In the genomic region with DNA sequence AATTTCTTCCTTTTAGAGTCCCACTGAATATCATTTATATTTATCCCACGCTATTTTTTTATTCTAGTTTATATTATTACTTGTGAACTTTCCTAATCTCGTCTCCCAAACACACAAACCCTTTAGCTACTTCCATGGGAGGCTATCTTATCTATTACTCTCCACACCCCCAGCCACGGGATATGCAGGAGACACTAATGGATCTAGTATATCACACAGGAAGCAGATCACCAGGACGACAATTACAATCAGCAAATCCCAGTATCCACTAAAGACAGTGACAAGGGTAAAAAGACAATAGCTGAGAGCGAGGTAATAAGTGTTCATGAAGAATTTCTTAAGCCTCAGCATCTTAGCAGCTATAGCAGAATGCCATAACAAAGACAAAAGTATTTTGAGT, we compare ENCODE assay signal across 1 cellular context.
TF ChIP-seq lines count a peak whose summit lies in the region.

No MANE protein-coding gene starts in this region.

TF ChIP-seq in K562, 482 proteins besides CTCF, POLR2A, EP300 and RAD21 (continued from another document and continues in another):
- TF ChIP-seq, protein P1, sequence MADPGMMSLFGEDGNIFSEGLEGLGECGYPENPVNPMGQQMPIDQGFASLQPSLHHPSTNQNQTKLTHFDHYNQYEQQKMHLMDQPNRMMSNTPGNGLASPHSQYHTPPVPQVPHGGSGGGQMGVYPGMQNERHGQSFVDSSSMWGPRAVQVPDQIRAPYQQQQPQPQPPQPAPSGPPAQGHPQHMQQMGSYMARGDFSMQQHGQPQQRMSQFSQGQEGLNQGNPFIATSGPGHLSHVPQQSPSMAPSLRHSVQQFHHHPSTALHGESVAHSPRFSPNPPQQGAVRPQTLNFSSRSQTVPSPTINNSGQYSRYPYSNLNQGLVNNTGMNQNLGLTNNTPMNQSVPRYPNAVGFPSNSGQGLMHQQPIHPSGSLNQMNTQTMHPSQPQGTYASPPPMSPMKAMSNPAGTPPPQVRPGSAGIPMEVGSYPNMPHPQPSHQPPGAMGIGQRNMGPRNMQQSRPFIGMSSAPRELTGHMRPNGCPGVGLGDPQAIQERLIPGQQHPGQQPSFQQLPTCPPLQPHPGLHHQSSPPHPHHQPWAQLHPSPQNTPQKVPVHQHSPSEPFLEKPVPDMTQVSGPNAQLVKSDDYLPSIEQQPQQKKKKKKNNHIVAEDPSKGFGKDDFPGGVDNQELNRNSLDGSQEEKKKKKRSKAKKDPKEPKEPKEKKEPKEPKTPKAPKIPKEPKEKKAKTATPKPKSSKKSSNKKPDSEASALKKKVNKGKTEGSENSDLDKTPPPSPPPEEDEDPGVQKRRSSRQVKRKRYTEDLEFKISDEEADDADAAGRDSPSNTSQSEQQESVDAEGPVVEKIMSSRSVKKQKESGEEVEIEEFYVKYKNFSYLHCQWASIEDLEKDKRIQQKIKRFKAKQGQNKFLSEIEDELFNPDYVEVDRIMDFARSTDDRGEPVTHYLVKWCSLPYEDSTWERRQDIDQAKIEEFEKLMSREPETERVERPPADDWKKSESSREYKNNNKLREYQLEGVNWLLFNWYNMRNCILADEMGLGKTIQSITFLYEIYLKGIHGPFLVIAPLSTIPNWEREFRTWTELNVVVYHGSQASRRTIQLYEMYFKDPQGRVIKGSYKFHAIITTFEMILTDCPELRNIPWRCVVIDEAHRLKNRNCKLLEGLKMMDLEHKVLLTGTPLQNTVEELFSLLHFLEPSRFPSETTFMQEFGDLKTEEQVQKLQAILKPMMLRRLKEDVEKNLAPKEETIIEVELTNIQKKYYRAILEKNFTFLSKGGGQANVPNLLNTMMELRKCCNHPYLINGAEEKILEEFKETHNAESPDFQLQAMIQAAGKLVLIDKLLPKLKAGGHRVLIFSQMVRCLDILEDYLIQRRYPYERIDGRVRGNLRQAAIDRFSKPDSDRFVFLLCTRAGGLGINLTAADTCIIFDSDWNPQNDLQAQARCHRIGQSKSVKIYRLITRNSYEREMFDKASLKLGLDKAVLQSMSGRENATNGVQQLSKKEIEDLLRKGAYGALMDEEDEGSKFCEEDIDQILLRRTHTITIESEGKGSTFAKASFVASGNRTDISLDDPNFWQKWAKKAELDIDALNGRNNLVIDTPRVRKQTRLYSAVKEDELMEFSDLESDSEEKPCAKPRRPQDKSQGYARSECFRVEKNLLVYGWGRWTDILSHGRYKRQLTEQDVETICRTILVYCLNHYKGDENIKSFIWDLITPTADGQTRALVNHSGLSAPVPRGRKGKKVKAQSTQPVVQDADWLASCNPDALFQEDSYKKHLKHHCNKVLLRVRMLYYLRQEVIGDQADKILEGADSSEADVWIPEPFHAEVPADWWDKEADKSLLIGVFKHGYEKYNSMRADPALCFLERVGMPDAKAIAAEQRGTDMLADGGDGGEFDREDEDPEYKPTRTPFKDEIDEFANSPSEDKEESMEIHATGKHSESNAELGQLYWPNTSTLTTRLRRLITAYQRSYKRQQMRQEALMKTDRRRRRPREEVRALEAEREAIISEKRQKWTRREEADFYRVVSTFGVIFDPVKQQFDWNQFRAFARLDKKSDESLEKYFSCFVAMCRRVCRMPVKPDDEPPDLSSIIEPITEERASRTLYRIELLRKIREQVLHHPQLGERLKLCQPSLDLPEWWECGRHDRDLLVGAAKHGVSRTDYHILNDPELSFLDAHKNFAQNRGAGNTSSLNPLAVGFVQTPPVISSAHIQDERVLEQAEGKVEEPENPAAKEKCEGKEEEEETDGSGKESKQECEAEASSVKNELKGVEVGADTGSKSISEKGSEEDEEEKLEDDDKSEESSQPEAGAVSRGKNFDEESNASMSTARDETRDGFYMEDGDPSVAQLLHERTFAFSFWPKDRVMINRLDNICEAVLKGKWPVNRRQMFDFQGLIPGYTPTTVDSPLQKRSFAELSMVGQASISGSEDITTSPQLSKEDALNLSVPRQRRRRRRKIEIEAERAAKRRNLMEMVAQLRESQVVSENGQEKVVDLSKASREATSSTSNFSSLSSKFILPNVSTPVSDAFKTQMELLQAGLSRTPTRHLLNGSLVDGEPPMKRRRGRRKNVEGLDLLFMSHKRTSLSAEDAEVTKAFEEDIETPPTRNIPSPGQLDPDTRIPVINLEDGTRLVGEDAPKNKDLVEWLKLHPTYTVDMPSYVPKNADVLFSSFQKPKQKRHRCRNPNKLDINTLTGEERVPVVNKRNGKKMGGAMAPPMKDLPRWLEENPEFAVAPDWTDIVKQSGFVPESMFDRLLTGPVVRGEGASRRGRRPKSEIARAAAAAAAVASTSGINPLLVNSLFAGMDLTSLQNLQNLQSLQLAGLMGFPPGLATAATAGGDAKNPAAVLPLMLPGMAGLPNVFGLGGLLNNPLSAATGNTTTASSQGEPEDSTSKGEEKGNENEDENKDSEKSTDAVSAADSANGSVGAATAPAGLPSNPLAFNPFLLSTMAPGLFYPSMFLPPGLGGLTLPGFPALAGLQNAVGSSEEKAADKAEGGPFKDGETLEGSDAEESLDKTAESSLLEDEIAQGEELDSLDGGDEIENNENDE (IDR thresholded peaks at IDR 0.05; ENCODE audit: low read depth, low read length), result no peak
- TF ChIP-seq, protein P2, sequence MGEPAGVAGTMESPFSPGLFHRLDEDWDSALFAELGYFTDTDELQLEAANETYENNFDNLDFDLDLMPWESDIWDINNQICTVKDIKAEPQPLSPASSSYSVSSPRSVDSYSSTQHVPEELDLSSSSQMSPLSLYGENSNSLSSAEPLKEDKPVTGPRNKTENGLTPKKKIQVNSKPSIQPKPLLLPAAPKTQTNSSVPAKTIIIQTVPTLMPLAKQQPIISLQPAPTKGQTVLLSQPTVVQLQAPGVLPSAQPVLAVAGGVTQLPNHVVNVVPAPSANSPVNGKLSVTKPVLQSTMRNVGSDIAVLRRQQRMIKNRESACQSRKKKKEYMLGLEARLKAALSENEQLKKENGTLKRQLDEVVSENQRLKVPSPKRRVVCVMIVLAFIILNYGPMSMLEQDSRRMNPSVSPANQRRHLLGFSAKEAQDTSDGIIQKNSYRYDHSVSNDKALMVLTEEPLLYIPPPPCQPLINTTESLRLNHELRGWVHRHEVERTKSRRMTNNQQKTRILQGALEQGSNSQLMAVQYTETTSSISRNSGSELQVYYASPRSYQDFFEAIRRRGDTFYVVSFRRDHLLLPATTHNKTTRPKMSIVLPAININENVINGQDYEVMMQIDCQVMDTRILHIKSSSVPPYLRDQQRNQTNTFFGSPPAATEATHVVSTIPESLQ (CRISPR knock-in tag; IDR thresholded peaks at IDR 0.05), result no peak
- TF ChIP-seq, protein P3, sequence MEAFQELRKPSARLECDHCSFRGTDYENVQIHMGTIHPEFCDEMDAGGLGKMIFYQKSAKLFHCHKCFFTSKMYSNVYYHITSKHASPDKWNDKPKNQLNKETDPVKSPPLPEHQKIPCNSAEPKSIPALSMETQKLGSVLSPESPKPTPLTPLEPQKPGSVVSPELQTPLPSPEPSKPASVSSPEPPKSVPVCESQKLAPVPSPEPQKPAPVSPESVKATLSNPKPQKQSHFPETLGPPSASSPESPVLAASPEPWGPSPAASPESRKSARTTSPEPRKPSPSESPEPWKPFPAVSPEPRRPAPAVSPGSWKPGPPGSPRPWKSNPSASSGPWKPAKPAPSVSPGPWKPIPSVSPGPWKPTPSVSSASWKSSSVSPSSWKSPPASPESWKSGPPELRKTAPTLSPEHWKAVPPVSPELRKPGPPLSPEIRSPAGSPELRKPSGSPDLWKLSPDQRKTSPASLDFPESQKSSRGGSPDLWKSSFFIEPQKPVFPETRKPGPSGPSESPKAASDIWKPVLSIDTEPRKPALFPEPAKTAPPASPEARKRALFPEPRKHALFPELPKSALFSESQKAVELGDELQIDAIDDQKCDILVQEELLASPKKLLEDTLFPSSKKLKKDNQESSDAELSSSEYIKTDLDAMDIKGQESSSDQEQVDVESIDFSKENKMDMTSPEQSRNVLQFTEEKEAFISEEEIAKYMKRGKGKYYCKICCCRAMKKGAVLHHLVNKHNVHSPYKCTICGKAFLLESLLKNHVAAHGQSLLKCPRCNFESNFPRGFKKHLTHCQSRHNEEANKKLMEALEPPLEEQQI (IDR thresholded peaks at IDR 0.05), result 0 out of 2 replicates have a peak, but pooled peaks have one; percentile 48
- TF ChIP-seq, protein P4, sequence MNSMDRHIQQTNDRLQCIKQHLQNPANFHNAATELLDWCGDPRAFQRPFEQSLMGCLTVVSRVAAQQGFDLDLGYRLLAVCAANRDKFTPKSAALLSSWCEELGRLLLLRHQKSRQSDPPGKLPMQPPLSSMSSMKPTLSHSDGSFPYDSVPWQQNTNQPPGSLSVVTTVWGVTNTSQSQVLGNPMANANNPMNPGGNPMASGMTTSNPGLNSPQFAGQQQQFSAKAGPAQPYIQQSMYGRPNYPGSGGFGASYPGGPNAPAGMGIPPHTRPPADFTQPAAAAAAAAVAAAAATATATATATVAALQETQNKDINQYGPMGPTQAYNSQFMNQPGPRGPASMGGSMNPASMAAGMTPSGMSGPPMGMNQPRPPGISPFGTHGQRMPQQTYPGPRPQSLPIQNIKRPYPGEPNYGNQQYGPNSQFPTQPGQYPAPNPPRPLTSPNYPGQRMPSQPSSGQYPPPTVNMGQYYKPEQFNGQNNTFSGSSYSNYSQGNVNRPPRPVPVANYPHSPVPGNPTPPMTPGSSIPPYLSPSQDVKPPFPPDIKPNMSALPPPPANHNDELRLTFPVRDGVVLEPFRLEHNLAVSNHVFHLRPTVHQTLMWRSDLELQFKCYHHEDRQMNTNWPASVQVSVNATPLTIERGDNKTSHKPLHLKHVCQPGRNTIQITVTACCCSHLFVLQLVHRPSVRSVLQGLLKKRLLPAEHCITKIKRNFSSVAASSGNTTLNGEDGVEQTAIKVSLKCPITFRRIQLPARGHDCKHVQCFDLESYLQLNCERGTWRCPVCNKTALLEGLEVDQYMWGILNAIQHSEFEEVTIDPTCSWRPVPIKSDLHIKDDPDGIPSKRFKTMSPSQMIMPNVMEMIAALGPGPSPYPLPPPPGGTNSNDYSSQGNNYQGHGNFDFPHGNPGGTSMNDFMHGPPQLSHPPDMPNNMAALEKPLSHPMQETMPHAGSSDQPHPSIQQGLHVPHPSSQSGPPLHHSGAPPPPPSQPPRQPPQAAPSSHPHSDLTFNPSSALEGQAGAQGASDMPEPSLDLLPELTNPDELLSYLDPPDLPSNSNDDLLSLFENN (IDR thresholded peaks at IDR 0.05; ENCODE audit: low read depth in 2 of 2, low read length in 2 of 2), result peak in 1 of 2 experiments; percentile 72; a peak in 1 of 4 replicates
- TF ChIP-seq SMAD1 (IDR thresholded peaks at IDR 0.05; ENCODE audit: low read depth, low read length, partially characterized antibody) (no peak), ZNF23 (CRISPR knock-in tag; IDR thresholded peaks at IDR 0.05) (no peak), NFE2 (IDR thresholded peaks at IDR 0.05; ENCODE audit: low read depth) (peak; percentile 56; the same call in 1 of the 2 replicates), KLF16 (IDR thresholded peaks at IDR 0.05) (peak; percentile 81), RCOR1 (IDR thresholded peaks at IDR 0.05; ENCODE audit: borderline replicate concordance in 1 of 2, low read depth in 2 of 2, low read length in 2 of 2) (peak in 1 of 2 experiments; percentile 86; a peak in 1 of 4 replicates), HDGF (IDR thresholded peaks at IDR 0.05) (no peak), ZNF589 (CRISPR knock-in tag; IDR thresholded peaks at IDR 0.05; ENCODE audit: low read depth) (no peak), STAT5A (IDR thresholded peaks at IDR 0.05; ENCODE audit: borderline replicate concordance, low read length) (peak; percentile 63; the same call in 1 of the 2 replicates), FOXK1 (CRISPR knock-in tag; IDR thresholded peaks at IDR 0.05; ENCODE audit: borderline replicate concordance) (no peak), SIX5 (IDR thresholded peaks at IDR 0.05; ENCODE audit: borderline replicate concordance in 1 of 2, insufficient read depth in 1 of 2, low read depth in 1 of 2, low read length in 2 of 2) (no peak), NFYB (IDR thresholded peaks at IDR 0.05; ENCODE audit: extremely low read depth, insufficient read length) (no peak), SRSF1 (IDR thresholded peaks at IDR 0.05; ENCODE audit: low read depth, low read length) (no peak), SLC30A9 (CRISPR knock-in tag; IDR thresholded peaks at IDR 0.05) (no peak), CBFA2T3 (IDR thresholded peaks at IDR 0.05) (peak; percentile 97), PPARD (CRISPR knock-in tag; IDR thresholded peaks at IDR 0.05) (no peak)
- TF ChIP-seq, protein P5, sequence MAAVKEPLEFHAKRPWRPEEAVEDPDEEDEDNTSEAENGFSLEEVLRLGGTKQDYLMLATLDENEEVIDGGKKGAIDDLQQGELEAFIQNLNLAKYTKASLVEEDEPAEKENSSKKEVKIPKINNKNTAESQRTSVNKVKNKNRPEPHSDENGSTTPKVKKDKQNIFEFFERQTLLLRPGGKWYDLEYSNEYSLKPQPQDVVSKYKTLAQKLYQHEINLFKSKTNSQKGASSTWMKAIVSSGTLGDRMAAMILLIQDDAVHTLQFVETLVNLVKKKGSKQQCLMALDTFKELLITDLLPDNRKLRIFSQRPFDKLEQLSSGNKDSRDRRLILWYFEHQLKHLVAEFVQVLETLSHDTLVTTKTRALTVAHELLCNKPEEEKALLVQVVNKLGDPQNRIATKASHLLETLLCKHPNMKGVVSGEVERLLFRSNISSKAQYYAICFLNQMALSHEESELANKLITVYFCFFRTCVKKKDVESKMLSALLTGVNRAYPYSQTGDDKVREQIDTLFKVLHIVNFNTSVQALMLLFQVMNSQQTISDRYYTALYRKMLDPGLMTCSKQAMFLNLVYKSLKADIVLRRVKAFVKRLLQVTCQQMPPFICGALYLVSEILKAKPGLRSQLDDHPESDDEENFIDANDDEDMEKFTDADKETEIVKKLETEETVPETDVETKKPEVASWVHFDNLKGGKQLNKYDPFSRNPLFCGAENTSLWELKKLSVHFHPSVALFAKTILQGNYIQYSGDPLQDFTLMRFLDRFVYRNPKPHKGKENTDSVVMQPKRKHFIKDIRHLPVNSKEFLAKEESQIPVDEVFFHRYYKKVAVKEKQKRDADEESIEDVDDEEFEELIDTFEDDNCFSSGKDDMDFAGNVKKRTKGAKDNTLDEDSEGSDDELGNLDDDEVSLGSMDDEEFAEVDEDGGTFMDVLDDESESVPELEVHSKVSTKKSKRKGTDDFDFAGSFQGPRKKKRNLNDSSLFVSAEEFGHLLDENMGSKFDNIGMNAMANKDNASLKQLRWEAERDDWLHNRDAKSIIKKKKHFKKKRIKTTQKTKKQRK (IDR thresholded peaks at IDR 0.05; ENCODE audit: borderline replicate concordance, low read depth, low read length), result no peak
- TF ChIP-seq, protein P6, sequence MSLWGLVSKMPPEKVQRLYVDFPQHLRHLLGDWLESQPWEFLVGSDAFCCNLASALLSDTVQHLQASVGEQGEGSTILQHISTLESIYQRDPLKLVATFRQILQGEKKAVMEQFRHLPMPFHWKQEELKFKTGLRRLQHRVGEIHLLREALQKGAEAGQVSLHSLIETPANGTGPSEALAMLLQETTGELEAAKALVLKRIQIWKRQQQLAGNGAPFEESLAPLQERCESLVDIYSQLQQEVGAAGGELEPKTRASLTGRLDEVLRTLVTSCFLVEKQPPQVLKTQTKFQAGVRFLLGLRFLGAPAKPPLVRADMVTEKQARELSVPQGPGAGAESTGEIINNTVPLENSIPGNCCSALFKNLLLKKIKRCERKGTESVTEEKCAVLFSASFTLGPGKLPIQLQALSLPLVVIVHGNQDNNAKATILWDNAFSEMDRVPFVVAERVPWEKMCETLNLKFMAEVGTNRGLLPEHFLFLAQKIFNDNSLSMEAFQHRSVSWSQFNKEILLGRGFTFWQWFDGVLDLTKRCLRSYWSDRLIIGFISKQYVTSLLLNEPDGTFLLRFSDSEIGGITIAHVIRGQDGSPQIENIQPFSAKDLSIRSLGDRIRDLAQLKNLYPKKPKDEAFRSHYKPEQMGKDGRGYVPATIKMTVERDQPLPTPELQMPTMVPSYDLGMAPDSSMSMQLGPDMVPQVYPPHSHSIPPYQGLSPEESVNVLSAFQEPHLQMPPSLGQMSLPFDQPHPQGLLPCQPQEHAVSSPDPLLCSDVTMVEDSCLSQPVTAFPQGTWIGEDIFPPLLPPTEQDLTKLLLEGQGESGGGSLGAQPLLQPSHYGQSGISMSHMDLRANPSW (CRISPR knock-in tag; IDR thresholded peaks at IDR 0.05), result no peak
